Comparison of ENCODE assay signal across 15 cellular contexts in genomic region chr16:31352344-31353115, GRCh38. TPM values are rescaled to one million over a fixed set of nuclear protein-coding genes. Genes with fewer than 3 reads are reported as not detected.
DNase-seq lines count a peak whose midpoint lies in the region; ATAC-seq and TF ChIP-seq lines count a peak whose summit lies in the region.
"Had no signal": no experiment of that assay in that cellular context is flagged by ENCODE, and none has a peak within 500 bp of the region (broad histone marks: within the 10 kb centered on the region; RNA-seq: fewer than 3 reads in every experiment).

No MANE protein-coding gene starts in this region.

- no peaks in the 10 kb centered on the region for H3K36me3 ChIP-seq in left lung
- H3K36me3 ChIP-seq: HAP-1 had no signal

- H3K27me3 ChIP-seq in left lung, result peaks cover 0 to 4% of the 10 kb centered on the region in 2 donors

- DNase-seq in stimulated activated naive CD8-positive, alpha-beta T cell treated with anti-CD3 and anti-CD28 coated beads, Interleukin-15, Interleukin-2, amounts not matched to agents 100 U/mL and 50 U/mL, for 24 hours, result no peak
- DNase-seq in UCSD-AML1 (lab: John Stamatoyannopoulos, UW; ENCODE audit: unreplicated experiment), result peak; percentile 50
- DNase-seq in left lung, result peak; percentile 70 to 82
- no peak for DNase-seq in G401 (ENCODE audit: low spot score)
- DNase-seq in NCI-H345 (lab: John Stamatoyannopoulos, UW), result no peak
- DNase-seq in ureter (ENCODE audit: low spot score), result no peak
- DNase-seq: amniotic stem cell; CD8-positive, alpha-beta memory T cell; NCI-H2107; stimulated activated naive CD4-positive, alpha-beta T cell treated with Interleukin-2 at 50 U/mL for 16 hours had no signal

- H3K27me3 Mint-ChIP-seq in stimulated activated naive CD8-positive, alpha-beta T cell treated with anti-CD3 and anti-CD28 coated beads, Interleukin-15, Interleukin-2, amounts not matched to agents 100 ng/mL and 50 ng/mL, for 24 hours, result no peaks in the 10 kb centered on the region

- H3K27ac Mint-ChIP-seq in stimulated activated naive CD8-positive, alpha-beta T cell treated with anti-CD3 and anti-CD28 coated beads, Interleukin-15, Interleukin-2, amounts not matched to agents 100 ng/mL and 50 ng/mL, for 24 hours, result peak overlapping the region; percentile 87

- intact Hi-C loops in left lung (cut with DNase I), result no loop called here

- H3K27ac ChIP-seq in left lung, result peak overlapping the region; percentile 73 to 89
- H3K27ac ChIP-seq: epithelial cell of prostate had no signal

- no peak for ATAC-seq in stimulated activated naive CD8-positive, alpha-beta T cell treated with anti-CD3 and anti-CD28 coated beads, Interleukin-15, Interleukin-2, amounts not matched to agents 100 U/mL and 50 U/mL, for 24 hours
- peak; percentile 47 for ATAC-seq in left lung
- no peak for ATAC-seq in GM18867 (IDR thresholded peaks at IDR 0.05; ENCODE audit: unreplicated experiment)
- ATAC-seq: T-cell had no signal

- H3K4me3 ChIP-seq in left lung, result no peak overlapping the region
- H3K4me3 ChIP-seq: HAP-1 had no signal

- no peak for TF ChIP-seq CTCF in left lung (IDR thresholded peaks at IDR 0.05)

- no peaks in the 10 kb centered on the region for H3K9me3 ChIP-seq in left lung
- H3K9me3 ChIP-seq: HAP-1 had no signal

- H3K4me1 ChIP-seq in left lung, result peaks cover 0 to 61% of the 10 kb centered on the region in 2 donors
- H3K4me1 ChIP-seq: HAP-1 had no signal

- in situ Hi-C loops in G401 (cut with HindIII; ENCODE audit: low sequenced_read_pairs), result no loop called here

- H3K9me3 Mint-ChIP-seq in stimulated activated naive CD8-positive, alpha-beta T cell treated with anti-CD3 and anti-CD28 coated beads, Interleukin-15, Interleukin-2, amounts not matched to agents 100 ng/mL and 50 ng/mL, for 24 hours, result no peaks in the 10 kb centered on the region
- H3K9me3 Mint-ChIP-seq: CD8-positive, alpha-beta memory T cell; T-cell had no signal

- no peaks in the 10 kb centered on the region for H3K36me3 Mint-ChIP-seq in stimulated activated naive CD8-positive, alpha-beta T cell treated with anti-CD3 and anti-CD28 coated beads, Interleukin-15, Interleukin-2, amounts not matched to agents 100 ng/mL and 50 ng/mL, for 24 hours (ENCODE audit: low read depth)
- H3K36me3 Mint-ChIP-seq: CD8-positive, alpha-beta memory T cell; T-cell had no signal

- H3K4me1 Mint-ChIP-seq in stimulated activated naive CD8-positive, alpha-beta T cell treated with anti-CD3 and anti-CD28 coated beads, Interleukin-15, Interleukin-2, amounts not matched to agents 100 ng/mL and 50 ng/mL, for 24 hours (ENCODE audit: low read depth), result peaks cover 67% of the 10 kb centered on the region

- peak overlapping the region; percentile 49 for H3K4me3 Mint-ChIP-seq in stimulated activated naive CD8-positive, alpha-beta T cell treated with anti-CD3 and anti-CD28 coated beads, Interleukin-15, Interleukin-2, amounts not matched to agents 100 ng/mL and 50 ng/mL, for 24 hours
- H3K4me3 Mint-ChIP-seq: T-cell had no signal

RNA-seq across cellular contexts. Expression of gene ITGAX, which starts 2.4 kb away (rescaled TPM):
- 100 to 1,000 TPM in 1 of 2 donors, 10 to 100 TPM in 1; 71.5 to 134 TPM for total RNA-seq in left lung
- total RNA-seq in G401 (2014; rRNA removed; shearing (Covaris generic)), result 0.03 TPM in 1 of 2 replicates, not detected in the other
- 9.6 TPM for total RNA-seq in ureter

RNA-seq across cellular contexts. Expression of gene ITGAD, which starts 40.6 kb away (rescaled TPM):
- total RNA-seq in left lung (under 1 TPM; 0.31 to 0.35 TPM), ureter (not detected)
- total RNA-seq in G401 (2014; rRNA removed; shearing (Covaris generic)), result not detected in 2 replicates
- total RNA-seq: CD8-positive, alpha-beta memory T cell had no signal

Comparison
In these comparisons a context has a peak if more than half of its experiments do, and no peak if none do; other contexts are left out.
1. DNase-seq: peak in UCSD-AML1 (single experiment) and left lung (2 of 2); none in stimulated activated naive CD8-positive, alpha-beta T cell treated with anti-CD3 and anti-CD28 coated beads, Interleukin-15, Interleukin-2, amounts not matched to agents 100 U/mL and 50 U/mL, for 24 hours (single experiment), G401 (single experiment), NCI-H345 (single experiment) and ureter (single experiment).
2. RNA of gene ITGAX, which starts 2.4 kb away (total RNA-seq): 71.5 to 134 TPM in left lung and 9.6 TPM in ureter (single experiment); 0.03 TPM in G401; every median in the first group is over 10 times any median in the second.